Comparison of ENCODE assay signal across 19 cellular contexts in genomic region chr20:53322651-53323050, GRCh38.
DNase-seq lines count a peak whose midpoint lies in the region; ATAC-seq and TF ChIP-seq lines count a peak whose summit lies in the region.
"Had no signal": no experiment of that assay in that cellular context is flagged by ENCODE, and none has a peak within 500 bp of the region (broad histone marks: within the 10 kb centered on the region; RNA-seq: fewer than 3 reads in every experiment).

No MANE protein-coding gene starts in this region.

- peak overlapping the region in 3 of 11 experiments; percentile 13 to 49 (median 21); a peak in 4 of 22 replicates for H3K27ac ChIP-seq in BLaER1 treated with 17β-estradiol and CSF1 and Interleukin-3, amounts not matched to agents 10 nM and 100 nM
- no peak overlapping the region for H3K27ac ChIP-seq in OCI-LY7 (ENCODE audit: low read depth, low read length, poor library complexity, severe bottlenecking)
- H3K27ac ChIP-seq in left lung = no peak overlapping the region
- H3K27ac ChIP-seq in osteoblast (ENCODE audit: low read depth, low read length) = no peak overlapping the region
- H3K27ac ChIP-seq: body of pancreas, heart right ventricle, prostate gland had no signal

- H3K9ac ChIP-seq in BLaER1 treated with 17β-estradiol and CSF1 and Interleukin-3, amounts not matched to agents 10 nM and 100 nM = no peak overlapping the region

- intact Hi-C loops in OCI-LY7 (cut with micrococcal nuclease; ENCODE audit: unreplicated experiment) (no loop called here), left lung (cut with DNase I) (no loop called here)

- H3K79me2 ChIP-seq in OCI-LY7 (ENCODE audit: insufficient read depth, low read depth, low read length) (no peaks in the 10 kb centered on the region), osteoblast (ENCODE audit: insufficient read depth, low read length) (no peaks in the 10 kb centered on the region)

- POLR2A ChIA-PET in OCI-LY7 (lab: Charles Lee) = interaction anchor here (0.6 to 0.7 kb wide), 2 partner anchors 113 to 1130 kb away, joined by 3 to 5 read pairs; no protein-coding TSS in a partner anchor

- no peak overlapping the region for H3K4me3 ChIP-seq in BLaER1 treated with 17β-estradiol and CSF1 and Interleukin-3, amounts not matched to agents 10 nM and 100 nM
- no peak overlapping the region for H3K4me3 ChIP-seq in OCI-LY7 (ENCODE audit: low read depth, low read length, poor library complexity, severe bottlenecking)
- H3K4me3 ChIP-seq in fibroblast of mammary gland (ENCODE audit: control insufficient read depth, low read depth, low read length) = no peak overlapping the region
- no peak overlapping the region for H3K4me3 ChIP-seq in left lung
- no peak overlapping the region for H3K4me3 ChIP-seq in osteoblast (ENCODE audit: insufficient read depth, low read length)
- H3K4me3 ChIP-seq: body of pancreas, heart right ventricle, prostate gland had no signal

- no peaks in the 10 kb centered on the region for H3K36me3 ChIP-seq in BLaER1 treated with 17β-estradiol and CSF1 and Interleukin-3, amounts not matched to agents 10 nM and 100 nM
- H3K36me3 ChIP-seq in OCI-LY7 (ENCODE audit: insufficient read depth, low read length) (no peaks in the 10 kb centered on the region), left lung (no peaks in the 10 kb centered on the region), osteoblast (ENCODE audit: insufficient read depth, low read length) (no peaks in the 10 kb centered on the region)
- H3K36me3 ChIP-seq: heart right ventricle, prostate gland had no signal

- no peak for TF ChIP-seq CTCF in OCI-LY7 (conservative IDR thresholded peaks at IDR 0.05; ENCODE audit: low read length)
- TF ChIP-seq CTCF in fibroblast of mammary gland (conservative IDR thresholded peaks at IDR 0.05; ENCODE audit: control insufficient read depth, insufficient read depth, low read depth, low read length) = no peak
- TF ChIP-seq CTCF in left lung (IDR thresholded peaks at IDR 0.05) = no peak
- no peak for TF ChIP-seq CTCF in osteoblast (IDR thresholded peaks at IDR 0.05; ENCODE audit: extremely low read depth, low read depth, low read length)

- H4K20me1 ChIP-seq in BLaER1 treated with 17β-estradiol and CSF1 and Interleukin-3, amounts not matched to agents 10 nM and 100 nM = no peaks in the 10 kb centered on the region
- no peaks in the 10 kb centered on the region for H4K20me1 ChIP-seq in OCI-LY7 (ENCODE audit: insufficient read depth, low read length)
- no peaks in the 10 kb centered on the region for H4K20me1 ChIP-seq in osteoblast (ENCODE audit: insufficient read depth, low read length)

- CTCF ChIA-PET in OCI-LY7 (lab: Charles Lee; ENCODE audit: unreplicated experiment) = no interaction called here

- DNase-seq in OCI-LY7 (ENCODE audit: low spot score) = no peak
- peak; percentile 4 for DNase-seq in activated T-cell treated with anti-CD3 and anti-CD28 coated beads for 48 hours (ENCODE audit: low read depth)
- DNase-seq in fibroblast of mammary gland (ENCODE audit: low read depth) = peak; percentile 16
- DNase-seq in NAMALWA (ENCODE audit: low spot score) = no peak
- DNase-seq in left lung = no peak
- no peak for DNase-seq in osteoblast (ENCODE audit: insufficient read length, low spot score, missing footprints)
- DNase-seq: activated effector memory CD4-positive, alpha-beta T cell treated with Interleukin-2 at 50 U/mL for 16 hours; body of pancreas; COR-L47; dermis blood vessel endothelial cell; GOT3; heart right ventricle; mammary epithelial cell; natural killer cell; NCI-H1417 treated with DMSO at 0.1 percent for 48 hours; RPMI8226 had no signal

- H2AFZ ChIP-seq in OCI-LY7 (ENCODE audit: low read length) (peak overlapping the region; percentile 33), osteoblast (ENCODE audit: low read length) (no peak overlapping the region)

- H3K27me3 ChIP-seq in BLaER1 treated with 17β-estradiol and CSF1 and Interleukin-3, amounts not matched to agents 10 nM and 100 nM = no peaks in the 10 kb centered on the region
- H3K27me3 ChIP-seq in left lung (no peaks in the 10 kb centered on the region), osteoblast (ENCODE audit: insufficient read depth, low read length) (no peaks in the 10 kb centered on the region)
- H3K27me3 ChIP-seq: body of pancreas had no signal

- ATAC-seq in left lung (no peak), HG03565 (IDR thresholded peaks at IDR 0.05; ENCODE audit: unreplicated experiment) (no peak)
- ATAC-seq: body of pancreas, heart right ventricle, natural killer cell had no signal

- peak overlapping the region in 8 of 11 experiments; percentile 6 to 59 (median 28); a peak in 13 of 22 replicates for H3K4me2 ChIP-seq in BLaER1 treated with 17β-estradiol and CSF1 and Interleukin-3, amounts not matched to agents 10 nM and 100 nM
- no peak overlapping the region for H3K4me2 ChIP-seq in OCI-LY7 (ENCODE audit: low read length)
- H3K4me2 ChIP-seq in osteoblast (ENCODE audit: insufficient read depth, low read length) = no peak overlapping the region

- BruUV-seq in OCI-LY7 (replicated peaks; lab: Mats Ljungman, UMichigan) = no TSS peak

- peaks cover 0 to 12% (median 2%) of the 10 kb centered on the region in 10 experiments; a peak in 8 of 20 replicates for H3K4me1 ChIP-seq in BLaER1 treated with 17β-estradiol and CSF1 and Interleukin-3, amounts not matched to agents 10 nM and 100 nM
- H3K4me1 ChIP-seq in OCI-LY7 (ENCODE audit: insufficient read depth, low read length, poor library complexity, severe bottlenecking) (no peaks in the 10 kb centered on the region), left lung (no peaks in the 10 kb centered on the region), osteoblast (ENCODE audit: insufficient read depth, low read length) (no peaks in the 10 kb centered on the region)
- H3K4me1 ChIP-seq: heart right ventricle, prostate gland had no signal

- no peaks in the 10 kb centered on the region for H3K9me2 ChIP-seq in OCI-LY7 (ENCODE audit: insufficient read depth, low read length)

- H3K9me3 ChIP-seq in BLaER1 treated with 17β-estradiol and CSF1 and Interleukin-3, amounts not matched to agents 10 nM and 100 nM (replicated peaks in 1 of 11) = peaks cover 10 to 19% (median 16%) of the 10 kb centered on the region in 11 experiments; a peak in 20 of 22 replicates
- H3K9me3 ChIP-seq in OCI-LY7 (ENCODE audit: low read length) (no peaks in the 10 kb centered on the region), left lung (peaks cover 0 to 8% of the 10 kb centered on the region in 2 donors), osteoblast (ENCODE audit: low read depth, low read length) (no peaks in the 10 kb centered on the region)
- H3K9me3 ChIP-seq: body of pancreas, heart right ventricle, prostate gland had no signal

Comparison
In these comparisons a context has a peak if more than half of its experiments do, and no peak if none do; other contexts are left out.
1. H3K4me2 ChIP-seq: peak in BLaER1 treated with 17β-estradiol and CSF1 and Interleukin-3, amounts not matched to agents 10 nM and 100 nM (8 of 11); none in OCI-LY7 (single experiment) and osteoblast (single experiment).
2. DNase-seq: peak in activated T-cell treated with anti-CD3 and anti-CD28 coated beads for 48 hours (single experiment) and fibroblast of mammary gland (single experiment); none in OCI-LY7 (single experiment), NAMALWA (single experiment), left lung (0 of 2) and osteoblast (single experiment).